ENCODE assay signal across 10 cellular contexts in the genomic region with DNA sequence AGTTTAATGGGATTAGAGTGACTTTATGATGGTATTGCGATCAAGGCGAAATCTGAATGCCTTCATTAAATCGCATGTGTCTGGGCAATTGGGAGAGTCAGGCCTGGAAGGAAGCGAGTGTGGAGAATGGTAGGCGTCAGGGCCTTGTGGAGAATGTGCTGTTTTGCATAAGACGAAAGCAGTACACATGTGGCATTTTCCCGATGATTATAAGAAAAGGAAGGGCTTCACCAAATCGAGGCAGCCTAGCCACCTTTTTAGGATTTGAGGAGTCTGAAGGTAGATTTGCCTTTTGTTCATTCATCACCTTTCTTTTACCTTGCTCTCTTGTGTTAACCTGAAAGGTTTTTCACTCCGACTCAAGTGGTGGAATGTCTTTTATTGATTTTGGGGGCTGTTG. TPM values are rescaled to one million over a fixed set of nuclear protein-coding genes. Genes with fewer than 3 reads are reported as not detected.
DNase-seq lines count a peak whose midpoint lies in the region; ATAC-seq, FAIRE-seq and TF ChIP-seq lines count a peak whose summit lies in the region.
"Had no signal": no experiment of that assay in that cellular context is flagged by ENCODE, and none has a peak within 500 bp of the region (broad histone marks: within the 10 kb centered on the region; RNA-seq: fewer than 3 reads in every experiment).

No MANE protein-coding gene starts in this region.

- H3K79me1 ChIP-seq in IMR-90 (ENCODE audit: low read depth in 1 of 2, low read length in 2 of 2), result peaks cover 57 to 76% of the 10 kb centered on the region in 2 experiments

- H2BK15ac ChIP-seq in IMR-90 (ENCODE audit: low read depth, low read length), result peak overlapping the region; percentile 63; the same call in 2 of the 3 replicates

- in situ Hi-C loops in IMR-90 (cut with MboI; ENCODE audit: low sequenced_read_pairs), result no loop called here

- peaks cover 16% of the 10 kb centered on the region for H3K9me1 ChIP-seq in IMR-90 (ENCODE audit: insufficient read depth, low read length)

- no peaks in the 10 kb centered on the region for H4K20me1 ChIP-seq in IMR-90 (ENCODE audit: insufficient read depth, low read length)

- H3K4me1 Mint-ChIP-seq in memory B cell, result peaks cover 44% of the 10 kb centered on the region
- H3K4me1 Mint-ChIP-seq in stimulated activated naive CD8-positive, alpha-beta T cell treated with anti-CD3 and anti-CD28 coated beads, Interleukin-15, amount 100 ng/mL, for 72 hours, result peaks cover 5% of the 10 kb centered on the region

- peak overlapping the region; percentile 99 for H3K4ac ChIP-seq in IMR-90 (ENCODE audit: low read depth, low read length)

- peak overlapping the region; percentile 67 to 97; a peak in 3 of 4 replicates for H4K8ac ChIP-seq in IMR-90 (ENCODE audit: low read depth in 2 of 2, low read length in 2 of 2)

- intact Hi-C loops in IMR-90 (cut with micrococcal nuclease), result loop anchor here (2.0 to 5.0 kb wide), 2 partner anchors 77 to 202 kb away; no protein-coding TSS in a partner anchor
- intact Hi-C loops in thyroid gland (cut with DNase I), result no loop called here

- CTCF ChIA-PET in IMR-90 (lab: Yijun Ruan, JAX), result no interaction called here

- peaks cover 2% of the 10 kb centered on the region; the same call in 1 of the 2 replicates for H3K9me3 ChIP-seq in IMR-90 (ENCODE audit: control insufficient read depth, insufficient read depth, low read length)
- H3K9me3 ChIP-seq in thyroid gland, result no peaks in the 10 kb centered on the region

- H3K27ac ChIP-seq in IMR-90 (ENCODE audit: insufficient read depth, low read length), result peak overlapping the region; percentile 23; the same call in 1 of the 2 replicates
- peak overlapping the region; percentile 95 to 97 (median 97) for H3K27ac ChIP-seq in thyroid gland

- peak overlapping the region; percentile 100 for H4K91ac ChIP-seq in IMR-90 (ENCODE audit: insufficient read depth, low read depth, low read length)

- peak overlapping the region; percentile 70; the same call in 1 of the 2 replicates for H3K9ac ChIP-seq in IMR-90 (ENCODE audit: low read depth, low read length)

- no peak for TF ChIP-seq POLR2A in IMR-90 (IDR thresholded peaks at IDR 0.05; ENCODE audit: low read depth, low read length)
- TF ChIP-seq POLR2A in thyroid gland (IDR thresholded peaks at IDR 0.05), result no peak

- H4K5ac ChIP-seq in IMR-90 (ENCODE audit: low read depth, low read length), result peak overlapping the region; percentile 85

- H3K4me2 ChIP-seq in IMR-90 (ENCODE audit: low read depth, low read length), result peak overlapping the region; percentile 75

- H2AK5ac ChIP-seq in IMR-90 (ENCODE audit: low read depth, low read length), result peak overlapping the region; percentile 89

- peaks cover 46% of the 10 kb centered on the region for H3K36me3 Mint-ChIP-seq in memory B cell

- peak overlapping the region; percentile 97 for H2BK120ac ChIP-seq in IMR-90 (ENCODE audit: low read depth, low read length)

- DNase-seq in IMR-90, result no peak
- DNase-seq in bronchial epithelial cell (ENCODE audit: low read depth), result no peak
- DNase-seq in memory B cell (ENCODE audit: low spot score in 2 of 2), result no peak
- DNase-seq in thyroid gland, result no peak
- no peak for DNase-seq in stimulated activated naive CD8-positive, alpha-beta T cell treated with anti-CD3 and anti-CD28 coated beads, Interleukin-15, amount 100 ng/mL, for 72 hours
- DNase-seq in SW 1271 (lab: John Stamatoyannopoulos, UW), result no peak
- DNase-seq in LoVo (ENCODE audit: low spot score), result no peak
- DNase-seq: SHP77 treated with DMSO at 0.1 percent for 48 hours had no signal

- no peaks in the 10 kb centered on the region for H3K27me3 Mint-ChIP-seq in memory B cell
- H3K27me3 Mint-ChIP-seq in stimulated activated naive CD8-positive, alpha-beta T cell treated with anti-CD3 and anti-CD28 coated beads, Interleukin-15, amount 100 ng/mL, for 72 hours, result peaks cover 93% of the 10 kb centered on the region

- H3K9me3 Mint-ChIP-seq in memory B cell, result peaks cover 5% of the 10 kb centered on the region
- no peaks in the 10 kb centered on the region for H3K9me3 Mint-ChIP-seq in stimulated activated naive CD8-positive, alpha-beta T cell treated with anti-CD3 and anti-CD28 coated beads, Interleukin-15, amount 100 ng/mL, for 72 hours

- TF ChIP-seq RAD21 in IMR-90 (IDR thresholded peaks at IDR 0.05; ENCODE audit: low read length), result no peak

- peak overlapping the region; percentile 28; the same call in 1 of the 2 replicates for H2BK20ac ChIP-seq in IMR-90 (ENCODE audit: low read depth, low read length)

- H3K27me3 ChIP-seq in IMR-90 (ENCODE audit: control insufficient read depth, insufficient read depth, low read length), result no peaks in the 10 kb centered on the region
- no peaks in the 10 kb centered on the region for H3K27me3 ChIP-seq in bronchial epithelial cell (ENCODE audit: control insufficient read depth, insufficient read depth, low read length)
- no peaks in the 10 kb centered on the region for H3K27me3 ChIP-seq in thyroid gland

- peak overlapping the region; percentile 99 for H3K14ac ChIP-seq in IMR-90 (replicated peaks; ENCODE audit: low read depth, low read length)

- peaks cover 20% of the 10 kb centered on the region for H3K36me3 ChIP-seq in IMR-90 (ENCODE audit: control insufficient read depth, insufficient read depth, low read length)
- H3K36me3 ChIP-seq in bronchial epithelial cell (ENCODE audit: control insufficient read depth, insufficient read depth, low read length), result peaks cover 9% of the 10 kb centered on the region
- peaks cover 0 to 8% of the 10 kb centered on the region in 2 donors for H3K36me3 ChIP-seq in thyroid gland

- H3K4me3 Mint-ChIP-seq in memory B cell, result no peak overlapping the region
- H3K4me3 Mint-ChIP-seq in stimulated activated naive CD8-positive, alpha-beta T cell treated with anti-CD3 and anti-CD28 coated beads, Interleukin-15, amount 100 ng/mL, for 72 hours, result no peak overlapping the region

- peak overlapping the region; percentile 99 for H3K23ac ChIP-seq in IMR-90 (ENCODE audit: low read depth, low read length)

- peak; percentile 58 for FAIRE-seq in bronchial epithelial cell (lab: Jason Lieb, UNC)

- H3K56ac ChIP-seq in IMR-90 (ENCODE audit: extremely low read depth, insufficient read depth, low read length), result 0 out of 2 replicates have a peak overlapping the region, but pooled peaks have one; percentile 0

- H2AK9ac ChIP-seq in IMR-90 (replicated peaks; ENCODE audit: low read depth, low read length, poor library complexity), result peak overlapping the region; percentile 35

- dilution Hi-C loops in IMR-90 (cut with HindIII; ENCODE audit: low sequenced_read_pairs, unreplicated experiment), result no loop called here

- ATAC-seq in IMR-90 (ENCODE audit: low read depth) (no peak), memory B cell (ENCODE audit: low read depth) (no peak), GM19467 (IDR thresholded peaks at IDR 0.05; ENCODE audit: unreplicated experiment) (no peak)
- no peak for ATAC-seq in stimulated activated naive CD8-positive, alpha-beta T cell treated with anti-CD3 and anti-CD28 coated beads, Interleukin-15, amount 100 ng/mL, for 72 hours

- WGBS in IMR-90 (ENCODE audit: extremely low coverage in 2 of 2, insufficient read length in 1 of 2), 2 experiments, result 93% methylated on average over 4 of the region's 9 CpGs; no CpG with 5 or more reads in 1 of the 2 experiments
- 79% methylated on average over 9 of the region's 9 CpGs for WGBS in thyroid gland, 2 donors

- H3K18ac ChIP-seq in IMR-90 (ENCODE audit: low read depth, low read length), result peak overlapping the region; percentile 94; the same call in 1 of the 2 replicates

- peaks cover 36% of the 10 kb centered on the region for H3K4me1 ChIP-seq in IMR-90 (ENCODE audit: control insufficient read depth, insufficient read depth, low read length)
- peaks cover 46 to 64% of the 10 kb centered on the region in 2 donors for H3K4me1 ChIP-seq in thyroid gland

- POLR2A ChIA-PET in IMR-90 (lab: Charles Lee; ENCODE audit: unreplicated experiment), result no interaction called here

- no peak for TF ChIP-seq CTCF in IMR-90 (conservative IDR thresholded peaks at IDR 0.05; ENCODE audit: low read depth, low read length)
- TF ChIP-seq CTCF in bronchial epithelial cell (IDR thresholded peaks at IDR 0.05; ENCODE audit: insufficient read depth, low read length, severe bottlenecking), result no peak
- no peak for TF ChIP-seq CTCF in thyroid gland (IDR thresholded peaks at IDR 0.05)

- H3K4me3 ChIP-seq in IMR-90 (ENCODE audit: insufficient read depth, low read depth, low read length) (no peak overlapping the region), bronchial epithelial cell (ENCODE audit: low read depth, low read length) (no peak overlapping the region), thyroid gland (replicated peaks in 1 of 3) (no peak overlapping the region)
- H3K4me3 ChIP-seq: lung had no signal

- H2BK5ac ChIP-seq in IMR-90 (ENCODE audit: low read depth, low read length, poor library complexity, severe bottlenecking), result peak overlapping the region; percentile 98

- peak overlapping the region; percentile 97 for H3K27ac Mint-ChIP-seq in memory B cell
- no peak overlapping the region for H3K27ac Mint-ChIP-seq in stimulated activated naive CD8-positive, alpha-beta T cell treated with anti-CD3 and anti-CD28 coated beads, Interleukin-15, amount 100 ng/mL, for 72 hours

- no TSS peak for BruUV-seq in IMR-90 (replicated peaks; lab: Mats Ljungman, UMichigan)

- H2AFZ ChIP-seq in IMR-90 (replicated peaks; ENCODE audit: low read length, poor library complexity), result no peak overlapping the region

TF ChIP-seq in IMR-90, 13 proteins besides CTCF, POLR2A, EP300 and RAD21:
- TF ChIP-seq RCOR1 (IDR thresholded peaks at IDR 0.05; ENCODE audit: insufficient replicate concordance, low read length), result no peak

RNA-seq across cellular contexts. Expression of a gene that starts 1.0 kb away (rescaled TPM):
- total RNA-seq in IMR-90 (2012; rRNA removed) (29.9 and 30.0 TPM in 2 replicates), bronchial epithelial cell (39.7 and 41.3 TPM in 2 replicates), thyroid gland (100 to 1,000 TPM in 3 of 4 donors, 10 to 100 TPM in 1; 80.2 to 111 (median 109) TPM)
- polyA plus RNA-seq in IMR-90 (2012; rRNA removed), result 36.7 and 45.8 TPM in 2 replicates
- 18.1 and 24.4 TPM in 2 replicates for polyA plus RNA-seq in IMR-90 (2012; cell fraction: cytosol; rRNA removed)
- 43.8 and 99.3 TPM in 2 replicates for polyA plus RNA-seq in IMR-90 (2012; cell fraction: nucleus; rRNA removed; ENCODE audit: low replicate concordance)
